ENCODE assay signal across 21 cellular contexts in the genomic region with DNA sequence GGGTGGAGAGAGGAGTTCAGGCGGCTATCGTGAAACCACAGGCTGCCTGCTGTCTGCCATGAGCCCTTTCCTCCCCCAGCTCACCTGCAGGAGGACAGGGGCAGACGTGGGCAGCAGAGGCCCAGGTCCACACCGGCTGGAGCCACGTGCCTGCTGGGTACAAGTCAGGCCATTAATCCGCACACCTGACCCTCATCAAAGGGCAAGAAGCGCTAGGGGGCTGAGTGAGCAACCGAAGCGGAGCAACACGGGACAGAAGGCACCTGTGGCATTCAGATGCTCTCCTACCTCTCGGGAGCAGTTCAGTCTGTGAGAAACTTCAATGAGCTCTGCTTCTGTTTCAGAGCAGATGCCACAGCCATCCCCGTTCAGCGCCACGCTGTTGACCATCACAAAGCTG. TPM values are rescaled to one million over a fixed set of nuclear protein-coding genes. Genes with fewer than 3 reads are reported as not detected.
DNase-seq lines count a peak whose midpoint lies in the region; ATAC-seq and TF ChIP-seq lines count a peak whose summit lies in the region.
"Had no signal": no experiment of that assay in that cellular context is flagged by ENCODE, and none has a peak within 500 bp of the region (broad histone marks: within the 10 kb centered on the region; RNA-seq: fewer than 3 reads in every experiment).

No MANE protein-coding gene starts in this region.

- POLR2A ChIA-PET in PC-3 (lab: Charles Lee; ENCODE audit: unreplicated experiment) = no interaction called here

- H3K9me2 ChIP-seq in PC-3 (replicated peaks; ENCODE audit: low read length) = no peaks in the 10 kb centered on the region

- H3K4me3 Mint-ChIP-seq in effector memory CD8-positive, alpha-beta T cell = no peak overlapping the region
- H3K4me3 Mint-ChIP-seq: CD4-positive, alpha-beta T cell had no signal

- no peaks in the 10 kb centered on the region for H3K9me3 ChIP-seq in PC-3 (ENCODE audit: low read length)
- H3K9me3 ChIP-seq: HAP-1, MG63 had no signal

- H3K9ac ChIP-seq in PC-3 (ENCODE audit: low read length) = no peak overlapping the region

- H3K4me1 Mint-ChIP-seq in effector memory CD8-positive, alpha-beta T cell (ENCODE audit: low read depth in 2 of 2) = peaks cover 0 to 2% of the 10 kb centered on the region in 2 donors

- no peaks in the 10 kb centered on the region for H3K79me2 ChIP-seq in PC-3 (ENCODE audit: low read length)

- H3K4me1 ChIP-seq in PC-3 (ENCODE audit: insufficient read depth, low read length) = peaks cover 33% of the 10 kb centered on the region
- H3K4me1 ChIP-seq: HAP-1 had no signal

- H3K27ac ChIP-seq in PC-3 (ENCODE audit: low read length) = no peak overlapping the region

- peaks cover 3% of the 10 kb centered on the region for H3K36me3 ChIP-seq in H7 (replicated peaks; ENCODE audit: control insufficient read depth, insufficient read depth, low read length)
- H3K36me3 ChIP-seq in PC-3 (ENCODE audit: low read depth, low read length) = peaks cover 10% of the 10 kb centered on the region; the same call in 1 of the 2 replicates

- no peaks in the 10 kb centered on the region for H3K27me3 ChIP-seq in H7 (ENCODE audit: control insufficient read depth, insufficient read depth, low read length)
- no peaks in the 10 kb centered on the region for H3K27me3 ChIP-seq in PC-3 (ENCODE audit: low read length)
- H3K27me3 ChIP-seq: MG63 had no signal

- in situ Hi-C loops in G401 (cut with HindIII; ENCODE audit: low sequenced_read_pairs) = no loop called here

- DNase-seq in H7 = peak; percentile 73
- no peak for DNase-seq in PC-3
- peak; percentile 68 for DNase-seq in left kidney (ENCODE audit: low read depth, low spot score)
- DNase-seq in effector memory CD8-positive, alpha-beta T cell = no peak
- DNase-seq in G401 (ENCODE audit: low spot score) = no peak
- DNase-seq: CD4-positive, alpha-beta T cell; COR-L47; DMS 273 treated with DMSO at 0.1 percent for 48 hours; DND-41; MG63; NCI-H1417; NCI-H1694 treated with DMSO at 0.1 percent for 48 hours; NCI-H2081 treated with DMSO at 0.1 percent for 48 hours; NCI-H2171 treated with DMSO at 0.1 percent for 48 hours; NCI-H524 treated with DMSO at 0.1 percent for 48 hours; NCI-H82; RPMI8226; SHP77 had no signal

- H3K27ac Mint-ChIP-seq in effector memory CD8-positive, alpha-beta T cell = no peak overlapping the region
- H3K27ac Mint-ChIP-seq: CD4-positive, alpha-beta T cell had no signal

- no peaks in the 10 kb centered on the region for H3K9me3 Mint-ChIP-seq in effector memory CD8-positive, alpha-beta T cell
- H3K9me3 Mint-ChIP-seq: CD4-positive, alpha-beta T cell had no signal

- CTCF ChIA-PET in PC-3 (lab: Charles Lee) = no interaction called here

- no TSS peak for BruUV-seq in PC-3 (replicated peaks; lab: Mats Ljungman, UMichigan)

- H2AFZ ChIP-seq in PC-3 (ENCODE audit: low read length) = no peak overlapping the region

- intact Hi-C loops in PC-3 (cut with micrococcal nuclease) = no loop called here

- H3K4me2 ChIP-seq in PC-3 (ENCODE audit: low read length) = peak overlapping the region; percentile 48; the same call in 1 of the 2 replicates

- peaks cover 62% of the 10 kb centered on the region for H3K36me3 Mint-ChIP-seq in effector memory CD8-positive, alpha-beta T cell (ENCODE audit: insufficient read depth)

- no peak for TF ChIP-seq CTCF in PC-3 (conservative IDR thresholded peaks at IDR 0.05; ENCODE audit: low read depth, low read length)

- ATAC-seq in PC-3 = no peak
- ATAC-seq in effector memory CD8-positive, alpha-beta T cell (replicated peaks) = no peak
- no peak for ATAC-seq in GM18517 (IDR thresholded peaks at IDR 0.05; ENCODE audit: unreplicated experiment)
- ATAC-seq in GM21367 (IDR thresholded peaks at IDR 0.05; ENCODE audit: unreplicated experiment) = no peak

- H4K20me1 ChIP-seq in PC-3 (ENCODE audit: low read length) = no peaks in the 10 kb centered on the region

- H3K27me3 Mint-ChIP-seq in effector memory CD8-positive, alpha-beta T cell = no peaks in the 10 kb centered on the region
- H3K27me3 Mint-ChIP-seq: CD4-positive, alpha-beta T cell had no signal

- H3K4me3 ChIP-seq in H7 (ENCODE audit: insufficient read depth, low read depth, low read length) (no peak overlapping the region), PC-3 (ENCODE audit: low read length) (no peak overlapping the region)
- H3K4me3 ChIP-seq: HAP-1, MG63 had no signal

- no peaks in the 10 kb centered on the region for H3F3A ChIP-seq in PC-3 (ENCODE audit: low read length, unreplicated experiment)

RNA-seq across cellular contexts. Expression of a gene that starts 21.5 kb away (rescaled TPM):
- 11.4 and 15.4 TPM in 2 replicates for total RNA-seq in H7 (2014; rRNA removed; shearing (Covaris generic))
- total RNA-seq in PC-3 (2014; rRNA removed) = 15.8 and 17.9 TPM in 2 replicates
- 13.5 and 21.3 TPM in 2 replicates for total RNA-seq in G401 (2014; rRNA removed; shearing (Covaris generic))

RNA-seq across cellular contexts. Expression of a gene that starts 35.4 kb away (rescaled TPM):
- total RNA-seq in H7 (2014; rRNA removed; shearing (Covaris generic)) = 22.6 and 30.4 TPM in 2 replicates
- total RNA-seq in PC-3 (2014; rRNA removed) = 81.9 and 89.5 TPM in 2 replicates
- 37.8 and 38.0 TPM in 2 replicates for total RNA-seq in G401 (2014; rRNA removed; shearing (Covaris generic))

Comparison
In these comparisons a context has a peak if more than half of its experiments do, and no peak if none do; other contexts are left out.
1. DNase-seq: peak in H7 (single experiment) and left kidney (single experiment); none in PC-3 (single experiment), effector memory CD8-positive, alpha-beta T cell (0 of 3) and G401 (single experiment).